Comparison of ENCODE assay signal across 18 cellular contexts in the genomic region with DNA sequence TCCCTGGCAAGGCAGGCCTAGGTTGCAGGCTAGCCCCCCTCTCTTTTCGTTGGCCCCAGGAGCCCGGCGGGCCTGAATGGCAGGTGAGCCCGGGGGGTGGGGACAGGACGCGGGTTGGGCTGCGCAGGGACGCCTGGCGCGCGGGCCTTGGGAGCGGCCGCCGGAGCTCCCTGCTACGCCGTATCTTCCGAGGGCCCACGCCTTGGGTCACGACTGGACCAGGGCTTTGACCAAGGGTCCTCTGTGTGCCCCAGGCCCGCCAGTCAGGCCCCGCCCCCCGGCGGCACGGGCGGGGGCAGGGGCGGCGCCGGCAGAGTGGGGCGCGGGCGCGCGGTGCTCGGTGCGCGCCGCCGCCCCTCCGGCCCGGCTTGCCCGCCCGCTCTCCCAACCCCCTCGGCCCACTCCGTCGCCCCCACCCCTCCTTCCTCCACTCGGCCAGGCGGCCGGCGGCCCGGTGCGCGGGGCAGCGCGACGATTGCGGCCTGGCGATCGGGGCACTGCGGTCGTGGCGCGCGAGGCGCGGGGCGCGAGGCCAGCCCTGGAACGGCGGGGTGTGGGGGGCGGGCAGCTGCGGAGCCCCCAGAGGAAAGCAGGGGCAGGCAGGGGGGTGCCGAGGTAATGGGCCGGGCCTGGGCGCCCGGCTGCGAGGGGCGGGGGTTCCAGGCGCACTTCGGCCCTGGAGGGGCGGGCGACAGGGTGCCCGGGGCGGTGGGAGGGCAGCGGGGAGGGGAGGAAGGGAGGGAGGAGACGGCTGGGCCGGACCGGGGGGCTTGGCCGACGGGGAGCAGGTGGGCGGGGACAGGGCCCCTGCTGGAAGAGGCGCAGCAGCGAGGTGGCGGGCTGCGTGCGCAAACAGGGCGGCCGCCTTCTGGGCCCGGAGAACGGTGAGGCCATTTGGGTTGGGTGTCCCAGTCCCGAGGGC. TPM values are rescaled to one million over a fixed set of nuclear protein-coding genes. Genes with fewer than 3 reads are reported as not detected.
DNase-seq lines count a peak whose midpoint lies in the region; ATAC-seq and TF ChIP-seq lines count a peak whose summit lies in the region.
"Had no signal": no experiment of that assay in that cellular context is flagged by ENCODE, and none has a peak within 500 bp of the region (broad histone marks: within the 10 kb centered on the region; RNA-seq: fewer than 3 reads in every experiment).

Gene PRRG3, plus strand, starts transcription at position 798 of the 922 bp plus-strand sequence. CDS start 3,357 bp downstream, outside the sequence.

- peak within 1 kb of the TSS; percentile 56 for H3K4me3 ChIP-seq in HUES6 (ENCODE audit: low read depth, low read length)
- H3K4me3 ChIP-seq in gastrocnemius medialis: peak within 1 kb of the TSS; percentile 5 to 40 (median 22)
- H3K4me3 ChIP-seq: Peyer's patch had no signal

- ATAC-seq in gastrocnemius medialis: no peak
- ATAC-seq in GM18868 (IDR thresholded peaks at IDR 0.05; ENCODE audit: unreplicated experiment): no peak
- ATAC-seq: activated CD4-positive, CD25-positive, alpha-beta regulatory T cell treated with anti-CD3 and anti-CD28 coated beads, Interleukin-2, amount 50 U/mL, for 24 hours had no signal

- peaks cover 7% of the 10 kb centered on the region; the same call in 1 of the 2 replicates for H3K9me3 ChIP-seq in HUES6 (ENCODE audit: control insufficient read depth, insufficient read depth, low read depth, low read length)
- no peaks in the 10 kb centered on the region for H3K9me3 ChIP-seq in gastrocnemius medialis
- H3K9me3 ChIP-seq: Peyer's patch had no signal

- H3K4me3 Mint-ChIP-seq in brain: peak within 1 kb of the TSS; percentile 63 to 83 (median 77)
- H3K4me3 Mint-ChIP-seq: activated naive CD4-positive, alpha-beta T cell treated with anti-CD3 and anti-CD28 coated beads for 36 hours; HFFc6 had no signal

- in situ Hi-C loops in gastrocnemius medialis (cut with MboI; ENCODE audit: low sequenced_read_pairs in 4 of 4): loop anchor here in 3 of 4 donors (25.0 kb wide), 1 partner anchor 533 kb away; no protein-coding TSS in a partner anchor

- peaks cover 9% of the 10 kb centered on the region for H3K27me3 Mint-ChIP-seq in brain

- peaks cover 0 to 16% (median 0%) of the 10 kb centered on the region in 5 experiments for H3K9me3 Mint-ChIP-seq in brain
- H3K9me3 Mint-ChIP-seq: activated naive CD4-positive, alpha-beta T cell treated with anti-CD3 and anti-CD28 coated beads for 36 hours had no signal

- H3K4me1 Mint-ChIP-seq in brain: peaks cover 29% of the 10 kb centered on the region
- H3K4me1 Mint-ChIP-seq: CD14-positive monocyte had no signal

- intact Hi-C loops in gastrocnemius medialis (cut with DNase I; ENCODE audit: low total_unique reads): no loop called here

- H3K27me3 ChIP-seq in HUES6 (ENCODE audit: control insufficient read depth, insufficient read depth, low read length): peaks cover 49% of the 10 kb centered on the region
- H3K27me3 ChIP-seq in gastrocnemius medialis: peaks cover 0 to 8% (median 0%) of the 10 kb centered on the region in 3 donors
- H3K27me3 ChIP-seq: Peyer's patch had no signal

- H3K27ac Mint-ChIP-seq in brain: peak within 1 kb of the TSS in 4 of 5 experiments; percentile 24 to 93 (median 83)
- H3K27ac Mint-ChIP-seq: activated naive CD4-positive, alpha-beta T cell treated with anti-CD3 and anti-CD28 coated beads for 36 hours; CD14-positive monocyte; HFFc6 had no signal

- H3K36me3 ChIP-seq in HUES6 (ENCODE audit: control insufficient read depth, insufficient read depth, low read length): no peaks in the 10 kb centered on the region
- no peaks in the 10 kb centered on the region for H3K36me3 ChIP-seq in gastrocnemius medialis
- H3K36me3 ChIP-seq: Peyer's patch had no signal

- no peak within 1 kb of the TSS for H3K9ac ChIP-seq in HUES6 (ENCODE audit: low read length)

- no peak for TF ChIP-seq CTCF in brain (conservative IDR thresholded peaks at IDR 0.05)
- TF ChIP-seq CTCF in gastrocnemius medialis (IDR thresholded peaks at IDR 0.05 in 4 of 5, conservative IDR thresholded peaks at IDR 0.05 in 1 of 5): no peak

- TF ChIP-seq POLR2A in gastrocnemius medialis (IDR thresholded peaks at IDR 0.05): no peak

- no peak within 1 kb of the TSS for H3K27ac ChIP-seq in HUES6 (ENCODE audit: low read depth, low read length)
- no peak within 1 kb of the TSS for H3K27ac ChIP-seq in gastrocnemius medialis
- H3K27ac ChIP-seq: Peyer's patch had no signal

- DNase-seq in left kidney (ENCODE audit: low read depth, low spot score): peak; percentile 67
- no peak for DNase-seq in gastrocnemius medialis
- DNase-seq in NCI-H1694 treated with DMSO at 0.1 percent for 48 hours (lab: John Stamatoyannopoulos, UW): no peak
- no peak for DNase-seq in HT-29 (ENCODE audit: low spot score)
- DNase-seq: activated CD8-positive, alpha-beta memory T cell treated with anti-CD3 and anti-CD28 coated beads, Interleukin-2, amount 50 U/mL, for 4 hours; activated naive CD4-positive, alpha-beta T cell treated with anti-CD3 and anti-CD28 coated beads for 36 hours; DMS79 treated with DMSO at 0.1 percent for 48 hours; HFFc6; Karpas-422; NCI-H1436 treated with DMSO at 0.1 percent for 48 hours; occipital lobe; Peyer's patch; substantia nigra had no signal

- no peaks in the 10 kb centered on the region for H3K36me3 Mint-ChIP-seq in brain
- H3K36me3 Mint-ChIP-seq: CD14-positive monocyte had no signal

- peaks cover 4% of the 10 kb centered on the region; the same call in 1 of the 2 replicates for H3K4me1 ChIP-seq in HUES6 (ENCODE audit: control insufficient read depth, insufficient read depth, low read length)
- H3K4me1 ChIP-seq in gastrocnemius medialis: no peaks in the 10 kb centered on the region
- H3K4me1 ChIP-seq: Peyer's patch had no signal

RNA-seq across cellular contexts. Expression of gene PRRG3, which starts in this region (rescaled TPM):
- polyA plus RNA-seq in brain (ENCODE audit: insufficient read depth, low read depth, low replicate concordance): 5.0 TPM
- total RNA-seq in gastrocnemius medialis: under 1 TPM in 2 of 4 donors, not detected in 2; 0.04 to 0.39 TPM
- not detected in 2 replicates for total RNA-seq in HT-29 (2014; rRNA removed; shearing (Covaris generic))
- total RNA-seq: activated naive CD4-positive, alpha-beta T cell treated with anti-CD3 and anti-CD28 coated beads for 36 hours; HFFc6 had no signal
- polyA plus RNA-seq: CD14-positive monocyte had no signal
